In genomic region chr11:92211576-92212167, GRCh38 we compare ENCODE assay signal across 10 cellular contexts. TPM values are rescaled to one million over a fixed set of nuclear protein-coding genes. Genes with fewer than 3 reads are reported as not detected.
DNase-seq lines count a peak whose midpoint lies in the region; ATAC-seq and TF ChIP-seq lines count a peak whose summit lies in the region.
"Had no signal": no experiment of that assay in that cellular context is flagged by ENCODE, and none has a peak within 500 bp of the region (broad histone marks: within the 10 kb centered on the region; RNA-seq: fewer than 3 reads in every experiment).

No MANE protein-coding gene starts in this region.

- no peaks in the 10 kb centered on the region for H3K9me3 ChIP-seq in RWPE2 (ENCODE audit: severe bottlenecking)
- no peaks in the 10 kb centered on the region for H3K9me3 ChIP-seq in heart left ventricle
- H3K9me3 ChIP-seq: BLaER1 treated with 17β-estradiol and CSF1 and Interleukin-3, amounts not matched to agents 10 nM and 100 nM had no signal

- H3K36me3 ChIP-seq in RWPE2 (ENCODE audit: low read depth), result no peaks in the 10 kb centered on the region
- no peaks in the 10 kb centered on the region for H3K36me3 ChIP-seq in heart left ventricle
- H3K36me3 ChIP-seq: BLaER1 treated with 17β-estradiol and CSF1 and Interleukin-3, amounts not matched to agents 10 nM and 100 nM had no signal

- H3K4me3 ChIP-seq in RWPE2 (ENCODE audit: severe bottlenecking), result no peak overlapping the region
- H3K4me3 ChIP-seq in heart left ventricle, result no peak overlapping the region
- H3K4me3 ChIP-seq: BLaER1 treated with 17β-estradiol and CSF1 and Interleukin-3, amounts not matched to agents 10 nM and 100 nM had no signal

- WGBS in heart left ventricle, 4 donors, result 61 to 70% (median 64%) methylated on average over 5 of the region's 5 CpGs

- ATAC-seq in RWPE2 (ENCODE audit: low read depth) (peak; percentile 88), heart left ventricle (peak; percentile 61 to 83 (median 74))

- DNase-seq in NCI-H1105 treated with DMSO at 0.1 percent for 48 hours (lab: John Stamatoyannopoulos, UW) (peak; percentile 14), NCI-H1105 (lab: John Stamatoyannopoulos, UW) (no peak), RWPE2 (ENCODE audit: low spot score) (no peak), heart left ventricle (peak in 2 of 5 donors; percentile 10 to 51), smooth muscle cell of the brain vasculature (ENCODE audit: low read depth, low spot score) (peak; percentile 7), 8988T (no peak), KG1 (lab: John Stamatoyannopoulos, UW) (no peak), NCI-H2171 treated with DMSO at 0.1 percent for 48 hours (lab: John Stamatoyannopoulos, UW) (no peak)
- DNase-seq: naive B cell had no signal

- TF ChIP-seq CTCF in RWPE2 (IDR thresholded peaks at IDR 0.05; ENCODE audit: poor library complexity, severe bottlenecking), result peak; percentile 33
- TF ChIP-seq CTCF in heart left ventricle (IDR thresholded peaks at IDR 0.05), result peak in 10 of 12 donors; percentile 16 to 52 (median 34)

- H3K27me3 ChIP-seq in RWPE2 (ENCODE audit: insufficient read depth, poor library complexity, severe bottlenecking), result no peaks in the 10 kb centered on the region
- H3K27me3 ChIP-seq in heart left ventricle, result peaks cover 0 to 11% (median 0%) of the 10 kb centered on the region in 9 donors
- H3K27me3 ChIP-seq: BLaER1 treated with 17β-estradiol and CSF1 and Interleukin-3, amounts not matched to agents 10 nM and 100 nM had no signal

- H3K27ac ChIP-seq in RWPE2 (ENCODE audit: poor library complexity, severe bottlenecking) (no peak overlapping the region), heart left ventricle (no peak overlapping the region)
- H3K27ac ChIP-seq: BLaER1 treated with 17β-estradiol and CSF1 and Interleukin-3, amounts not matched to agents 10 nM and 100 nM had no signal

- intact Hi-C loops in heart left ventricle (cut with DNase I), result loop anchor here in 7 of 10 donors (5.0 kb wide), 1 partner anchor 676 kb away; no protein-coding TSS in a partner anchor

- TF ChIP-seq POLR2A in heart left ventricle (IDR thresholded peaks at IDR 0.05), result no peak

- H3K4me1 ChIP-seq in RWPE2 (ENCODE audit: insufficient read depth, poor library complexity, severe bottlenecking) (no peaks in the 10 kb centered on the region), heart left ventricle (no peaks in the 10 kb centered on the region)
- H3K4me1 ChIP-seq: BLaER1 treated with 17β-estradiol and CSF1 and Interleukin-3, amounts not matched to agents 10 nM and 100 nM had no signal

RNA-seq across cellular contexts. Expression of gene FAT3, which starts 12.9 kb away (rescaled TPM):
- total RNA-seq in heart left ventricle, result 1 to 10 TPM in 3 of 9 donors, under 1 TPM in 5, not detected in 1; 0.05 to 2.2 (median 0.25) TPM
- polyA plus RNA-seq in heart left ventricle, result under 1 TPM; under 0.01 to 0.04 TPM

Comparison
In these comparisons a context has a peak if more than half of its experiments do, and no peak if none do; other contexts are left out.
1. DNase-seq: peak in NCI-H1105 treated with DMSO at 0.1 percent for 48 hours (single experiment) and smooth muscle cell of the brain vasculature (single experiment); none in NCI-H1105 (single experiment), RWPE2 (single experiment), 8988T (single experiment), KG1 (single experiment) and NCI-H2171 treated with DMSO at 0.1 percent for 48 hours (single experiment).